ENCODE assay signal across 9 cellular contexts in genomic region chr7:143289421-143289820, GRCh38. TPM values are rescaled to one million over a fixed set of nuclear protein-coding genes. Genes with fewer than 3 reads are reported as not detected.
A peak's percentile ranks its signal among the peaks of the same experiment; 100 is the strongest.
DNase-seq lines count a peak whose midpoint lies in the region; TF ChIP-seq lines count a peak whose summit lies in the region.
"Had no signal": no experiment of that assay in that cellular context is flagged by ENCODE, and none has a peak within 500 bp of the region (broad histone marks: within the 10 kb centered on the region; RNA-seq: fewer than 3 reads in every experiment).

No MANE protein-coding gene starts in this region.

- H3K4me3 ChIP-seq in HUES6 (ENCODE audit: low read depth, low read length) (peak overlapping the region; percentile 83), ascending aorta (peak overlapping the region; percentile 89 to 93), mucosa of rectum (ENCODE audit: low read length in 2 of 2) (peak overlapping the region; percentile 95)

- H3K27ac ChIP-seq in HUES6 (ENCODE audit: low read depth, low read length) (no peak overlapping the region), ascending aorta (peak overlapping the region; percentile 94), mucosa of rectum (ENCODE audit: low read depth in 2 of 2, low read length in 2 of 2) (peak overlapping the region; percentile 83 to 87)

- TF ChIP-seq CTCF in ascending aorta (IDR thresholded peaks at IDR 0.05) = no peak
- TF ChIP-seq CTCF in GM10266 (IDR thresholded peaks at IDR 0.05; ENCODE audit: control insufficient read depth, insufficient read depth, low read depth, missing control alignments) = no peak

- H3K9ac ChIP-seq in HUES6 (ENCODE audit: low read length) (peak overlapping the region; percentile 93), mucosa of rectum (ENCODE audit: low read depth in 1 of 2, low read length in 2 of 2) (peak overlapping the region in 1 of 2 donors; percentile 92)

- intact Hi-C loops in ascending aorta (cut with DNase I) = loop anchor here (2.0 to 5.0 kb wide), 4 partner anchors 47 to 613 kb away; partner anchors contain the start of genes FAM131B and TCAF1

- H3K9me3 ChIP-seq in HUES6 (ENCODE audit: control insufficient read depth, insufficient read depth, low read depth, low read length) = peaks cover 11% of the 10 kb centered on the region
- no peaks in the 10 kb centered on the region for H3K9me3 ChIP-seq in ascending aorta
- H3K9me3 ChIP-seq in mucosa of rectum (ENCODE audit: control insufficient read depth in 2 of 2, low read length in 2 of 2) = no peaks in the 10 kb centered on the region

- H3K36me3 ChIP-seq in HUES6 (ENCODE audit: control insufficient read depth, insufficient read depth, low read length) (peaks cover 44% of the 10 kb centered on the region), ascending aorta (peaks cover 25 to 26% of the 10 kb centered on the region in 2 donors), mucosa of rectum (ENCODE audit: control insufficient read depth in 2 of 2, insufficient read depth in 2 of 2, low read length in 2 of 2) (peaks cover 20 to 24% of the 10 kb centered on the region in 2 donors)

- H3K27me3 ChIP-seq in HUES6 (ENCODE audit: control insufficient read depth, insufficient read depth, low read length) = peaks cover 21% of the 10 kb centered on the region
- H3K27me3 ChIP-seq in ascending aorta = no peaks in the 10 kb centered on the region
- H3K27me3 ChIP-seq in mucosa of rectum (ENCODE audit: control insufficient read depth in 2 of 2, insufficient read depth in 2 of 2, low read length in 2 of 2) = no peaks in the 10 kb centered on the region

- DNase-seq in AML-193 (lab: John Stamatoyannopoulos, UW) (peak; percentile 23 to 29), ascending aorta (ENCODE audit: low spot score in 2 of 2) (no peak), NCI-H2171 treated with DMSO at 0.1 percent for 48 hours (lab: John Stamatoyannopoulos, UW) (no peak), GM10266 (ENCODE audit: extremely low spot score) (no peak), NCI-H82 treated with DMSO at 0.1 percent for 48 hours (lab: John Stamatoyannopoulos, UW; ENCODE audit: unreplicated experiment) (no peak), hepatic stellate cell (ENCODE audit: low spot score) (no peak)

- H3K4me1 ChIP-seq in HUES6 (ENCODE audit: control insufficient read depth, insufficient read depth, low read length) = peaks cover 26% of the 10 kb centered on the region
- H3K4me1 ChIP-seq in ascending aorta = peaks cover 3 to 11% of the 10 kb centered on the region in 2 donors
- peaks cover 34% of the 10 kb centered on the region in 2 donors for H3K4me1 ChIP-seq in mucosa of rectum (ENCODE audit: control insufficient read depth in 2 of 2, insufficient read depth in 2 of 2, low read length in 2 of 2)

RNA-seq across cellular contexts. Expression of gene CASP2, which starts 1.3 kb away (rescaled TPM):
- total RNA-seq in ascending aorta = 13.7 TPM

RNA-seq across cellular contexts. Expression of gene TMEM139, which starts 4.7 kb away (rescaled TPM):
- total RNA-seq in ascending aorta = 11.5 TPM
- total RNA-seq: temporal lobe had no signal

RNA-seq across cellular contexts. Expression of gene GSTK1, which starts 26.2 kb away (rescaled TPM):
- total RNA-seq in ascending aorta = 174 TPM

RNA-seq across cellular contexts. Expression of gene CLCN1, which starts 26.5 kb away (rescaled TPM):
- total RNA-seq in ascending aorta = not detected
- total RNA-seq: temporal lobe had no signal

Comparison
In these comparisons a context has a peak if more than half of its experiments do, and no peak if none do; other contexts are left out.
1. DNase-seq: peak in AML-193 (2 of 2); none in ascending aorta (0 of 2), NCI-H2171 treated with DMSO at 0.1 percent for 48 hours (single experiment), GM10266 (single experiment), NCI-H82 treated with DMSO at 0.1 percent for 48 hours (single experiment) and hepatic stellate cell (single experiment).
2. Peak in every context shown above with its lines, with median percentiles within 50 percentile points of each other: H3K4me3 ChIP-seq.